Comparison of ENCODE assay signal across 8 cellular contexts in the genomic region with DNA sequence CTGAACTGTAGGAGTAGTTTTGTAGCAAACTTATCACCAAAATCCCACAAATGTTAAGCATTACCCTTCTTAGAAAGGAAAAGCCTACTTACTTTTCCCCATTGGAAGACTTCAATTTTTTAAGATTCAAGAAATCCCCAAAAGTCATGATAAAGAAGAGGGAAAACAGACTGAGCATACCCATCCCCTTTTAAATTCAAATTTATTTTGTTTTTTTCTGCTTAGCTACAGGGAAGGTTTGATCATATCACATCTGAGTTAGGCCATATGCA.
DNase-seq lines count a peak whose midpoint lies in the region; ATAC-seq and TF ChIP-seq lines count a peak whose summit lies in the region.

No MANE protein-coding gene starts in this region.

- H4K8ac ChIP-seq in mesendoderm (ENCODE audit: low read depth, low read length), result no peak overlapping the region

- peak overlapping the region; percentile 86 for H2BK5ac ChIP-seq in mesendoderm (ENCODE audit: low read length)

- no peak for TF ChIP-seq CTCF in body of pancreas (IDR thresholded peaks at IDR 0.05)
- TF ChIP-seq CTCF in tibial nerve (IDR thresholded peaks at IDR 0.05), result no peak

- H3K9me3 Mint-ChIP-seq in activated naive CD4-positive, alpha-beta T cell treated with anti-CD3 and anti-CD28 coated beads, Interleukin-2, amount 10 ng/mL, durations not matched to agents 7 days and 5 days, result no peaks in the 10 kb centered on the region

- peak overlapping the region; percentile 93 for H3K56ac ChIP-seq in mesendoderm (ENCODE audit: low read length)

- no peaks in the 10 kb centered on the region for H3K36me3 ChIP-seq in body of pancreas (replicated peaks in 1 of 2; ENCODE audit: insufficient read depth in 1 of 2, low read depth in 2 of 2)
- no peaks in the 10 kb centered on the region for H3K36me3 ChIP-seq in mesendoderm (ENCODE audit: control insufficient read depth, insufficient read depth, low read length)
- no peaks in the 10 kb centered on the region for H3K36me3 ChIP-seq in tibial nerve

- ATAC-seq in body of pancreas (no peak), HG03095 (IDR thresholded peaks at IDR 0.05; ENCODE audit: unreplicated experiment) (no peak)

- H3K23ac ChIP-seq in mesendoderm (ENCODE audit: low read length), result no peak overlapping the region

- peak overlapping the region; percentile 61 for H3K9ac ChIP-seq in mesendoderm (ENCODE audit: low read length)

- no peak for DNase-seq in activated naive CD4-positive, alpha-beta T cell treated with anti-CD3 and anti-CD28 coated beads, Interleukin-2, amount 10 ng/mL, durations not matched to agents 7 days and 5 days
- DNase-seq in activated naive CD4-positive, alpha-beta T cell treated with Interleukin-2 at 50 U/mL for 16 hours, result no peak
- DNase-seq in body of pancreas (no peak), mesendoderm (no peak), tibial nerve (ENCODE audit: low spot score in 2 of 2) (no peak), NCI-H226 (no peak), medulla oblongata (ENCODE audit: extremely low spot score) (no peak)

- H2BK15ac ChIP-seq in mesendoderm (replicated peaks; ENCODE audit: low read depth), result no peak overlapping the region

- H3K4ac ChIP-seq in mesendoderm (ENCODE audit: low read depth, low read length), result no peak overlapping the region

- H2AK5ac ChIP-seq in mesendoderm (ENCODE audit: low read length), result no peak overlapping the region

- no peak for TF ChIP-seq POLR2A in body of pancreas (IDR thresholded peaks at IDR 0.05)
- TF ChIP-seq POLR2A in tibial nerve (IDR thresholded peaks at IDR 0.05), result no peak

- peaks cover 24% of the 10 kb centered on the region for H3K4me1 ChIP-seq in body of pancreas
- peaks cover 13% of the 10 kb centered on the region for H3K4me1 ChIP-seq in mesendoderm (ENCODE audit: control insufficient read depth, low read depth, low read length)
- H3K4me1 ChIP-seq in tibial nerve, result peaks cover 0 to 38% (median 35%) of the 10 kb centered on the region in 4 donors

- H3K27ac Mint-ChIP-seq in activated naive CD4-positive, alpha-beta T cell treated with anti-CD3 and anti-CD28 coated beads, Interleukin-2, amount 10 ng/mL, durations not matched to agents 7 days and 5 days, result peak overlapping the region; percentile 83

- H3K36me3 Mint-ChIP-seq in activated naive CD4-positive, alpha-beta T cell treated with anti-CD3 and anti-CD28 coated beads, Interleukin-2, amount 10 ng/mL, durations not matched to agents 7 days and 5 days, result no peaks in the 10 kb centered on the region

- intact Hi-C loops in body of pancreas (cut with DNase I), result no loop called here

- no peaks in the 10 kb centered on the region for H3K27me3 Mint-ChIP-seq in activated naive CD4-positive, alpha-beta T cell treated with anti-CD3 and anti-CD28 coated beads, Interleukin-2, amount 10 ng/mL, durations not matched to agents 7 days and 5 days

- H3K4me3 ChIP-seq in body of pancreas (no peak overlapping the region), mesendoderm (ENCODE audit: low read length) (no peak overlapping the region), tibial nerve (peak overlapping the region in 2 of 4 donors; percentile 4 to 11)

- peak overlapping the region; percentile 88 for H2BK120ac ChIP-seq in mesendoderm (ENCODE audit: low read depth, low read length)

- H3K27me3 ChIP-seq in body of pancreas (no peaks in the 10 kb centered on the region), mesendoderm (ENCODE audit: insufficient read depth, low read length, poor library complexity) (no peaks in the 10 kb centered on the region), tibial nerve (no peaks in the 10 kb centered on the region)

- CTCF ChIA-PET in activated naive CD4-positive, alpha-beta T cell treated with anti-CD3 and anti-CD28 coated beads, Interleukin-2, amount 10 ng/mL, durations not matched to agents 7 days and 5 days (lab: Charles Lee), result interaction anchor here (1.5 kb wide), 1 partner anchor 41 kb away, joined by 4 read pairs; no protein-coding TSS in a partner anchor

- TF ChIP-seq EP300 in tibial nerve (IDR thresholded peaks at IDR 0.05), result no peak

- no peaks in the 10 kb centered on the region for H3K79me2 ChIP-seq in mesendoderm (ENCODE audit: control insufficient read depth, insufficient read depth, low read length)

- no peak overlapping the region for H3K4me2 ChIP-seq in mesendoderm (ENCODE audit: low read length)

- H3K27ac ChIP-seq in body of pancreas (peak overlapping the region; percentile 64 to 89 (median 86)), mesendoderm (ENCODE audit: low read depth, low read length) (peak overlapping the region; percentile 93), tibial nerve (peak overlapping the region; percentile 70 to 89 (median 80))

- peak overlapping the region; percentile 17 for H3K4me3 Mint-ChIP-seq in activated naive CD4-positive, alpha-beta T cell treated with anti-CD3 and anti-CD28 coated beads, Interleukin-2, amount 10 ng/mL, durations not matched to agents 7 days and 5 days

- no peaks in the 10 kb centered on the region for H3K79me1 ChIP-seq in mesendoderm (ENCODE audit: low read length)

- no peak overlapping the region for H4K5ac ChIP-seq in mesendoderm (ENCODE audit: low read length)

- H3K4me1 Mint-ChIP-seq in activated naive CD4-positive, alpha-beta T cell treated with anti-CD3 and anti-CD28 coated beads, Interleukin-2, amount 10 ng/mL, durations not matched to agents 7 days and 5 days, result peaks cover 38% of the 10 kb centered on the region

- H3K9me3 ChIP-seq in body of pancreas, result no peaks in the 10 kb centered on the region
- H3K9me3 ChIP-seq in tibial nerve, result no peaks in the 10 kb centered on the region

- H3K18ac ChIP-seq in mesendoderm (ENCODE audit: low read length), result peak overlapping the region; percentile 54
